ENCODE assay signal across 22 cellular contexts in genomic region chr12:42789808-42790760, GRCh38.
A peak's percentile ranks its signal among the peaks of the same experiment; 100 is the strongest.
DNase-seq lines count a peak whose midpoint lies in the region; ATAC-seq and TF ChIP-seq lines count a peak whose summit lies in the region.
"Had no signal": no experiment of that assay in that cellular context is flagged by ENCODE, and none has a peak within 500 bp of the region (broad histone marks: within the 10 kb centered on the region; RNA-seq: fewer than 3 reads in every experiment).

No MANE protein-coding gene starts in this region.

- H3K4me1 ChIP-seq in cardiac muscle cell (ENCODE audit: low read depth), result peaks cover 47% of the 10 kb centered on the region
- H3K4me1 ChIP-seq in osteoblast (ENCODE audit: insufficient read depth, low read length), result peaks cover 28% of the 10 kb centered on the region
- H3K4me1 ChIP-seq: tibial artery had no signal

- TF ChIP-seq CTCF in cardiac muscle cell (IDR thresholded peaks at IDR 0.05; ENCODE audit: low read depth, low read length) (no peak), osteoblast (IDR thresholded peaks at IDR 0.05; ENCODE audit: extremely low read depth, low read depth, low read length) (no peak)

- H3K4me2 ChIP-seq in osteoblast (ENCODE audit: insufficient read depth, low read length), result peak overlapping the region; percentile 33

- in situ Hi-C loops in G401 (cut with HindIII; ENCODE audit: low sequenced_read_pairs) (no loop called here), SK-MEL-5 (cut with HindIII; ENCODE audit: low pct_unique_long_range_greater_than_20kb, low sequenced_read_pairs) (no loop called here)

- peak overlapping the region; percentile 97 for H3K27ac ChIP-seq in cardiac muscle cell
- no peak overlapping the region for H3K27ac ChIP-seq in osteoblast (ENCODE audit: low read depth, low read length)
- H3K27ac ChIP-seq: dorsolateral prefrontal cortex, RWPE1, tibial artery had no signal

- H3K27me3 ChIP-seq in cardiac muscle cell (no peaks in the 10 kb centered on the region), osteoblast (ENCODE audit: insufficient read depth, low read length) (no peaks in the 10 kb centered on the region)
- H3K27me3 ChIP-seq: tibial artery had no signal

- H4K20me1 ChIP-seq in osteoblast (ENCODE audit: insufficient read depth, low read length), result no peaks in the 10 kb centered on the region

- H3K9me3 ChIP-seq in cardiac muscle cell (ENCODE audit: low read depth), result no peaks in the 10 kb centered on the region
- no peaks in the 10 kb centered on the region for H3K9me3 ChIP-seq in osteoblast (ENCODE audit: low read depth, low read length)
- H3K9me3 ChIP-seq: tibial artery had no signal

- H3K4me3 ChIP-seq in cardiac muscle cell (no peak overlapping the region), osteoblast (ENCODE audit: insufficient read depth, low read length) (no peak overlapping the region)
- H3K4me3 ChIP-seq: dorsolateral prefrontal cortex, tibial artery had no signal

- ATAC-seq in GM19467 (IDR thresholded peaks at IDR 0.05; ENCODE audit: unreplicated experiment) (no peak), HG03378 (IDR thresholded peaks at IDR 0.05; ENCODE audit: unreplicated experiment) (no peak)
- no peak for ATAC-seq in stimulated activated naive CD8-positive, alpha-beta T cell treated with anti-CD3 and anti-CD28 coated beads, Interleukin-15, Interleukin-2, amounts not matched to agents 100 U/mL and 50 U/mL, for 24 hours
- ATAC-seq in activated naive CD4-positive, alpha-beta T cell treated with anti-CD3 and anti-CD28 coated beads, Interleukin-2, amount 50 U/mL, for 72 hours, result no peak
- ATAC-seq: activated T-cell treated with anti-CD3 and anti-CD28 coated beads, Interleukin-2, amount 50 U/mL, for 4 hours; stimulated activated memory B cell treated with anti-CD40 and anti-IgM and Interleukin-4, amounts not matched to agents 10 μg/mL and 1 μg/mL and 100 μg/mL, for 72 hours; T-cell had no signal

- no peaks in the 10 kb centered on the region for H3K9me3 Mint-ChIP-seq in activated naive CD4-positive, alpha-beta T cell treated with anti-CD3 and anti-CD28 coated beads, Interleukin-2, amount 50 U/mL, for 72 hours
- H3K9me3 Mint-ChIP-seq: activated CD4-positive, alpha-beta memory T cell treated with anti-CD3 and anti-CD28 coated beads for 36 hours; activated naive CD4-positive, alpha-beta T cell treated with anti-CD3 and anti-CD28 coated beads, Interleukin-2, amount 50 U/mL, for 24 hours; activated T-cell treated with anti-CD3 and anti-CD28 coated beads, Interleukin-2, amount 50 U/mL, for 4 hours; IgD-negative memory B cell; stimulated activated memory B cell treated with anti-CD40 and anti-IgM and Interleukin-4, amounts not matched to agents 10 μg/mL and 1 μg/mL and 100 μg/mL, for 72 hours; T-cell had no signal

- H3K36me3 Mint-ChIP-seq in activated naive CD4-positive, alpha-beta T cell treated with anti-CD3 and anti-CD28 coated beads, Interleukin-2, amount 50 U/mL, for 72 hours, result no peaks in the 10 kb centered on the region
- H3K36me3 Mint-ChIP-seq: activated CD4-positive, alpha-beta memory T cell treated with anti-CD3 and anti-CD28 coated beads for 36 hours; activated naive CD4-positive, alpha-beta T cell treated with anti-CD3 and anti-CD28 coated beads, Interleukin-2, amount 50 U/mL, for 24 hours; brain; CD4-positive, CD25-positive, alpha-beta regulatory T cell; IgD-negative memory B cell; stimulated activated memory B cell treated with anti-CD40 and anti-IgM and Interleukin-4, amounts not matched to agents 10 μg/mL and 1 μg/mL and 100 μg/mL, for 72 hours; T-cell had no signal

- H2AFZ ChIP-seq in osteoblast (ENCODE audit: low read length), result no peak overlapping the region

- no peak overlapping the region for H3K27ac Mint-ChIP-seq in activated naive CD4-positive, alpha-beta T cell treated with anti-CD3 and anti-CD28 coated beads, Interleukin-2, amount 50 U/mL, for 72 hours
- H3K27ac Mint-ChIP-seq: activated CD4-positive, alpha-beta memory T cell treated with anti-CD3 and anti-CD28 coated beads for 36 hours; activated naive CD4-positive, alpha-beta T cell treated with anti-CD3 and anti-CD28 coated beads, Interleukin-2, amount 50 U/mL, for 24 hours; CD4-positive, CD25-positive, alpha-beta regulatory T cell; IgD-negative memory B cell; stimulated activated memory B cell treated with anti-CD40 and anti-IgM and Interleukin-4, amounts not matched to agents 10 μg/mL and 1 μg/mL and 100 μg/mL, for 72 hours; T-cell had no signal

- H3K36me3 ChIP-seq in cardiac muscle cell (no peaks in the 10 kb centered on the region), osteoblast (ENCODE audit: insufficient read depth, low read length) (no peaks in the 10 kb centered on the region)
- H3K36me3 ChIP-seq: tibial artery had no signal

- DNase-seq in G401 (ENCODE audit: low spot score), result peak; percentile 7
- peak; percentile 74 for DNase-seq in SK-MEL-5 (ENCODE audit: low read depth, low spot score)
- peak; percentile 75 to 93 for DNase-seq in cardiac muscle cell (ENCODE audit: low read depth in 1 of 2, low spot score in 1 of 2)
- no peak for DNase-seq in osteoblast (ENCODE audit: insufficient read length, low spot score, missing footprints)
- DNase-seq in stimulated activated naive CD8-positive, alpha-beta T cell treated with anti-CD3 and anti-CD28 coated beads, Interleukin-15, Interleukin-2, amounts not matched to agents 100 U/mL and 50 U/mL, for 24 hours, result no peak
- DNase-seq in activated naive CD4-positive, alpha-beta T cell treated with anti-CD3 and anti-CD28 coated beads, Interleukin-2, amount 50 U/mL, for 72 hours (ENCODE audit: low spot score in 2 of 2), result no peak
- DNase-seq: activated CD4-positive, alpha-beta memory T cell treated with anti-CD3 and anti-CD28 coated beads for 36 hours; activated T-cell treated with anti-CD3 and anti-CD28 coated beads, Interleukin-2, amount 50 U/mL, for 4 hours; CD4-positive, CD25-positive, alpha-beta regulatory T cell; dorsolateral prefrontal cortex; glutamatergic neuron; NCI-H1930; retina; T-cell; tibial artery had no signal

- no peaks in the 10 kb centered on the region for H3K79me2 ChIP-seq in osteoblast (ENCODE audit: insufficient read depth, low read length)

Comparison
In these comparisons a context has a peak if more than half of its experiments do, and no peak if none do; other contexts are left out.
1. DNase-seq: peak in G401 (single experiment), SK-MEL-5 (single experiment) and cardiac muscle cell (2 of 2); none in osteoblast (single experiment), stimulated activated naive CD8-positive, alpha-beta T cell treated with anti-CD3 and anti-CD28 coated beads, Interleukin-15, Interleukin-2, amounts not matched to agents 100 U/mL and 50 U/mL, for 24 hours (single experiment) and activated naive CD4-positive, alpha-beta T cell treated with anti-CD3 and anti-CD28 coated beads, Interleukin-2, amount 50 U/mL, for 72 hours (0 of 2).